Comparison of ENCODE assay signal across 7 cellular contexts in the genomic region with DNA sequence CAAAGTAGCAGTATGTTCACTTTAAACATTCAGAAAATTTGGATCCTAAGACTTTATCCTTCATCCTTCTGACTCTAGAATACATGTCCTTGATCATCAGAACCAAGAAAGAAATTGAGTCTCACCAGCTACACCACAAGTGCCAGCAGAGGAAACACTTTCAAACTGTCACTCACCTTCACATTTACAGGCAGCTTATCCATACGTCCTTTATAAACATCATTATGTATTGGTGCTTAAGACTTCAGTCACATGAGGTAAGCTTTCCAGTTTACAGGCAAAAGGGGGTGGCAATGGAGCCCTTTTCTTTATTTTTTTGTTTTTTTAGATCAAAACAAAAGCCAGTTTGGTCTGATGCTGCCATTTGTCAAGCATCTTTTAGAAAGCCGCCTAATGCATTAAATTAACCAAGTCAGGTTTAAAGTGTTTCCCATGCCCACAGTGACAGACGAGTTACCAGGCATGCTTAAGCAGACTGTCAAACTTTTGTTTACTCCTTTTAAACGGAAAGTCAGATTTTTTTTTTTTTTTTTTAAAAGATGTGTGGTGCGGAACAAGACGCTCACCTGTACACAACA. TPM values are rescaled to one million over a fixed set of nuclear protein-coding genes. Genes with fewer than 3 reads are reported as not detected.
DNase-seq lines count a peak whose midpoint lies in the region; ATAC-seq and TF ChIP-seq lines count a peak whose summit lies in the region.

No MANE protein-coding gene starts in this region.

- ATAC-seq in HG02642 (IDR thresholded peaks at IDR 0.05; ENCODE audit: poor library complexity, unreplicated experiment) (no peak), GM19455 (IDR thresholded peaks at IDR 0.05; ENCODE audit: unreplicated experiment) (no peak)

- H3K27ac ChIP-seq in SJSA1, result no peak overlapping the region

- CTCF ChIA-PET in HEK293T (lab: Yijun Ruan, JAX), result interaction anchor here (0.6 to 0.7 kb wide), 2 partner anchors 118 to 728 kb away, joined by 4 to 5 read pairs; no protein-coding TSS in a partner anchor

- peak overlapping the region; percentile 84 for H3K4me3 ChIP-seq in SJSA1
- H3K4me3 ChIP-seq in skeletal muscle cell (ENCODE audit: low read depth, low read length), result peak overlapping the region; percentile 66

- peaks cover 22% of the 10 kb centered on the region for H3K27me3 ChIP-seq in SJSA1 (replicated peaks)

- peaks cover 14% of the 10 kb centered on the region for H3K4me1 ChIP-seq in SJSA1 (replicated peaks)

- peaks cover 12% of the 10 kb centered on the region for H3K36me3 ChIP-seq in SJSA1

- POLR2A ChIA-PET in HEK293T (lab: Yijun Ruan, JAX), result interaction anchor here (0.9 kb wide), 1 partner anchor 168 kb away, joined by 3 read pairs; a partner anchor contains a TSS

- no peak for DNase-seq in HEK293T (ENCODE audit: extremely low spot score)
- no peak for DNase-seq in SJSA1 (ENCODE audit: low read depth in 1 of 2, low spot score in 2 of 2)
- peak; percentile 3 for DNase-seq in fibroblast of peridontal ligament (ENCODE audit: extremely low read depth)
- DNase-seq in skeletal muscle cell (ENCODE audit: low read depth), result no peak
- DNase-seq in GDM1 (lab: John Stamatoyannopoulos, UW), result no peak

- H3K9me3 ChIP-seq in SJSA1 (replicated peaks), result 0 out of 2 replicates have a peak, but pooled peaks cover 4% of the 10 kb centered on the region

TF ChIP-seq in HEK293T, 16 proteins besides CTCF, POLR2A, EP300 and RAD21:
- no peak for TF ChIP-seq BHLHE40 (IDR thresholded peaks at IDR 0.05; ENCODE audit: borderline replicate concordance)
- TF ChIP-seq CTBP1 (IDR thresholded peaks at IDR 0.05; ENCODE audit: borderline replicate concordance), result no peak
- TF ChIP-seq, protein P1, sequence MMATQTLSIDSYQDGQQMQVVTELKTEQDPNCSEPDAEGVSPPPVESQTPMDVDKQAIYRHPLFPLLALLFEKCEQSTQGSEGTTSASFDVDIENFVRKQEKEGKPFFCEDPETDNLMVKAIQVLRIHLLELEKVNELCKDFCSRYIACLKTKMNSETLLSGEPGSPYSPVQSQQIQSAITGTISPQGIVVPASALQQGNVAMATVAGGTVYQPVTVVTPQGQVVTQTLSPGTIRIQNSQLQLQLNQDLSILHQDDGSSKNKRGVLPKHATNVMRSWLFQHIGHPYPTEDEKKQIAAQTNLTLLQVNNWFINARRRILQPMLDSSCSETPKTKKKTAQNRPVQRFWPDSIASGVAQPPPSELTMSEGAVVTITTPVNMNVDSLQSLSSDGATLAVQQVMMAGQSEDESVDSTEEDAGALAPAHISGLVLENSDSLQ (IDR thresholded peaks at IDR 0.05), result peak; percentile 81
- no peak for TF ChIP-seq ARNT (IDR thresholded peaks at IDR 0.05)
- TF ChIP-seq ZNF384 (IDR thresholded peaks at IDR 0.05), result no peak; the same call in 1 of the 2 replicates
TF ChIP-seq in HEK293T: peak in this region for 1.

RNA-seq across cellular contexts. Expression of a gene that starts 1.0 kb away (rescaled TPM):
- total RNA-seq in SJSA1 (2014; rRNA removed; shearing (Covaris generic)), result 12.5 and 13.0 TPM in 2 replicates
